8 cellular contexts compared by ENCODE assay signal in genomic region chr5:132866342-132867045, GRCh38. TPM values are rescaled to one million over a fixed set of nuclear protein-coding genes. Genes with fewer than 3 reads are reported as not detected.
DNase-seq lines count a peak whose midpoint lies in the region; ATAC-seq and TF ChIP-seq lines count a peak whose summit lies in the region.

TSS of gene GDF9 (minus strand) at chr5:132866469. CDS start at chr5:132864533, 1,936 bp downstream.
TSS of gene UQCRQ (plus strand) at chr5:132866642. CDS start at chr5:132866882, 240 bp downstream.

- H3K4me1 Mint-ChIP-seq in activated naive CD8-positive, alpha-beta T cell treated with anti-CD3 and anti-CD28 coated beads, Interleukin-2, amount 10 ng/mL, durations not matched to agents 7 days and 5 days: peaks cover 21% of the 10 kb centered on the region
- H3K4me1 Mint-ChIP-seq in osteocyte (ENCODE audit: unreplicated experiment): peaks cover 23% of the 10 kb centered on the region

- 0 to 1% methylated on average over 22 to 23 of the region's 55 CpGs for WGBS in thyroid gland, 2 donors

- peak; percentile 63 to 92 for TF ChIP-seq POLR2A in thyroid gland (IDR thresholded peaks at IDR 0.05)

- peaks cover 12% of the 10 kb centered on the region for H3K36me3 Mint-ChIP-seq in activated naive CD8-positive, alpha-beta T cell treated with anti-CD3 and anti-CD28 coated beads, Interleukin-2, amount 10 ng/mL, durations not matched to agents 7 days and 5 days
- peaks cover 10% of the 10 kb centered on the region for H3K36me3 Mint-ChIP-seq in osteocyte (ENCODE audit: unreplicated experiment)

- peaks cover 0 to 10% of the 10 kb centered on the region in 2 donors for H3K36me3 ChIP-seq in thyroid gland

- H3K27ac Mint-ChIP-seq in activated naive CD8-positive, alpha-beta T cell treated with anti-CD3 and anti-CD28 coated beads, Interleukin-2, amount 10 ng/mL, durations not matched to agents 7 days and 5 days: peak within 1 kb of the TSS; percentile 100
- H3K27ac Mint-ChIP-seq in osteocyte (ENCODE audit: unreplicated experiment): peak within 1 kb of the TSS; percentile 97

- H3K27me3 ChIP-seq in thyroid gland: no peaks in the 10 kb centered on the region

- peaks cover 4 to 16% of the 10 kb centered on the region in 2 donors for H3K4me1 ChIP-seq in thyroid gland

- intact Hi-C loops in head of caudate nucleus (cut with DNase I) (loop anchor here (5.0 kb wide), 4 partner anchors 39 to 129 kb away; partner anchors contain the start of genes AFF4 and KIF3A), thyroid gland (cut with DNase I) (no loop called here)

- H3K4me3 ChIP-seq in GM12864 (ENCODE audit: low read depth, low read length): peak within 1 kb of the TSS; percentile 73
- peak within 1 kb of the TSS; percentile 32 to 69 (median 67) for H3K4me3 ChIP-seq in thyroid gland (replicated peaks in 1 of 3)

- peak within 1 kb of the TSS; percentile 100 for H3K4me3 Mint-ChIP-seq in activated naive CD8-positive, alpha-beta T cell treated with anti-CD3 and anti-CD28 coated beads, Interleukin-2, amount 10 ng/mL, durations not matched to agents 7 days and 5 days
- H3K4me3 Mint-ChIP-seq in osteocyte (ENCODE audit: unreplicated experiment): peak within 1 kb of the TSS; percentile 94

- ATAC-seq in HG02623 (IDR thresholded peaks at IDR 0.05; ENCODE audit: unreplicated experiment): peak; percentile 98
- ATAC-seq in activated naive CD8-positive, alpha-beta T cell treated with anti-CD3 and anti-CD28 coated beads, Interleukin-2, amount 10 ng/mL, durations not matched to agents 7 days and 5 days (ENCODE audit: low read depth): peak; percentile 98

- POLR2A ChIA-PET in activated naive CD8-positive, alpha-beta T cell treated with anti-CD3 and anti-CD28 coated beads, Interleukin-2, amount 10 ng/mL, durations not matched to agents 7 days and 5 days (lab: Charles Lee): interaction anchor here (0.9 to 1.7 kb wide), 10 partner anchors 11 to 409 kb away, joined by 3 to 7 read pairs (median 4); partner anchors contain the start of genes HSPA4 and RAD50

- peaks cover 5% of the 10 kb centered on the region for H3K27me3 Mint-ChIP-seq in activated naive CD8-positive, alpha-beta T cell treated with anti-CD3 and anti-CD28 coated beads, Interleukin-2, amount 10 ng/mL, durations not matched to agents 7 days and 5 days
- H3K27me3 Mint-ChIP-seq in osteocyte (ENCODE audit: unreplicated experiment): peaks cover 6% of the 10 kb centered on the region

- no peaks in the 10 kb centered on the region for H3K9me3 ChIP-seq in thyroid gland

- no peaks in the 10 kb centered on the region for H3K9me3 Mint-ChIP-seq in activated naive CD8-positive, alpha-beta T cell treated with anti-CD3 and anti-CD28 coated beads, Interleukin-2, amount 10 ng/mL, durations not matched to agents 7 days and 5 days
- H3K9me3 Mint-ChIP-seq in osteocyte (ENCODE audit: unreplicated experiment): no peaks in the 10 kb centered on the region

- peak within 1 kb of the TSS; percentile 82 to 92 (median 92) for H3K27ac ChIP-seq in thyroid gland

- DNase-seq in GM12864 (ENCODE audit: low read depth) (peak; percentile 100), NCI-H1092 treated with DMSO at 0.1 percent for 48 hours (lab: John Stamatoyannopoulos, UW) (peak; percentile 95), SKM-1 (lab: John Stamatoyannopoulos, UW; ENCODE audit: unreplicated experiment) (peak; percentile 98), head of caudate nucleus (peak; percentile 91 to 100 (median 98)), osteocyte (ENCODE audit: extremely low spot score, unreplicated experiment) (peak; percentile 96), thyroid gland (peak; percentile 95 to 96)
- DNase-seq in activated naive CD8-positive, alpha-beta T cell treated with anti-CD3 and anti-CD28 coated beads, Interleukin-2, amount 10 ng/mL, durations not matched to agents 7 days and 5 days: peak; percentile 87

- TF ChIP-seq CTCF in GM12864 (IDR thresholded peaks at IDR 0.05; ENCODE audit: low read depth, low read length, missing control alignments) (no peak), osteocyte (IDR thresholded peaks at IDR 0.05) (peak; percentile 39), thyroid gland (IDR thresholded peaks at IDR 0.05) (peak in 2 of 6 experiments; percentile 5 to 42)

RNA-seq across cellular contexts. Expression of gene GDF9, which starts in this region (rescaled TPM):
- total RNA-seq in activated naive CD8-positive, alpha-beta T cell treated with anti-CD3 and anti-CD28 coated beads, Interleukin-2, amount 10 ng/mL, durations not matched to agents 7 days and 5 days: under 1 TPM; 0.77 to 0.80 TPM
- total RNA-seq in osteocyte (0.30 and 0.50 TPM in 2 replicates), thyroid gland (under 1 TPM in 2 of 4 donors, not detected in 2; 0.27 to 0.33 TPM)

RNA-seq across cellular contexts. Expression of gene UQCRQ, which starts in this region (rescaled TPM):
- total RNA-seq in activated naive CD8-positive, alpha-beta T cell treated with anti-CD3 and anti-CD28 coated beads, Interleukin-2, amount 10 ng/mL, durations not matched to agents 7 days and 5 days: 100 to 1,000 TPM; 278 to 286 TPM
- total RNA-seq in osteocyte (371 and 387 TPM in 2 replicates), thyroid gland (100 to 1,000 TPM in 3 of 4 donors, 10 to 100 TPM in 1; 59.2 to 235 (median 118) TPM)

Comparison
In these comparisons a context has a peak if more than half of its experiments do, and no peak if none do; other contexts are left out.
1. Peak in every context shown above with its lines: DNase-seq, ATAC-seq, H3K4me3 ChIP-seq and H3K27ac ChIP-seq.